14 cellular contexts compared by ENCODE assay signal in the genomic region with DNA sequence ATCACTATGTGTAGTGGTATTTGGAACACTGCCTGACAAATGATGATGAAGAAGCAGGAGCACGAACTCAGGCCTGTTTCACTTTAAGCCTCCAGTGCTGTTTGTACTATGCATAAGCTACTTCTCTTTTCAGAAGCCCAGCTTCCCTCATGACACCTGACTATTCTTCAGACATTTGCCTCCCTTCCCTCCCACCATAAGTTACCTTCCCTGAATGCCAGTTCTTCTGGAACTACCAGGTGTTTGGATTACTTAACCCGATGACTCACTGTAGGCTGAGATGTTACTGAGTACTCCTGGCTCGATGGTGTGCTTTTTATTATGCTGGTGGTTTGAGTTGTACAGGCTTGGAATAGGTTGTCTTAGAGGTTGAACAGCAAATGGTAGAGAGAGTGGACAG.
DNase-seq lines count a peak whose midpoint lies in the region; FAIRE-seq and TF ChIP-seq lines count a peak whose summit lies in the region.
"Had no signal": no experiment of that assay in that cellular context is flagged by ENCODE, and none has a peak within 500 bp of the region (broad histone marks: within the 10 kb centered on the region; RNA-seq: fewer than 3 reads in every experiment).

No MANE protein-coding gene starts in this region.

- H3K79me2 ChIP-seq in keratinocyte (ENCODE audit: control insufficient read depth, insufficient read depth, low read length): no peaks in the 10 kb centered on the region

- H2AFZ ChIP-seq in keratinocyte (ENCODE audit: control insufficient read depth, low read length): peak overlapping the region; percentile 42

- no peak for TF ChIP-seq CTCF in RWPE1 (conservative IDR thresholded peaks at IDR 0.05; ENCODE audit: low read depth)
- TF ChIP-seq CTCF in keratinocyte (optimal IDR thresholded peaks at IDR 0.05 in 1 of 3, IDR thresholded peaks at IDR 0.05 in 1 of 3, conservative IDR thresholded peaks at IDR 0.05 in 1 of 3; ENCODE audit: extremely low read depth in 1 of 3, insufficient read depth in 2 of 3, low read length in 3 of 3): no peak

- FAIRE-seq in keratinocyte (lab: Jason Lieb, UNC): peak; percentile 84
- no peak for FAIRE-seq in urothelium cell line (lab: Jason Lieb, UNC)

- no peak overlapping the region for H3K9ac ChIP-seq in keratinocyte (ENCODE audit: control insufficient read depth, extremely low read depth, insufficient read depth, low read length)

- no peaks in the 10 kb centered on the region for H3K27me3 ChIP-seq in keratinocyte (ENCODE audit: control insufficient read depth, extremely low read depth, insufficient read depth, low read length)
- H3K27me3 ChIP-seq: body of pancreas had no signal

- H4K20me1 ChIP-seq in keratinocyte (ENCODE audit: control insufficient read depth, extremely low read depth, insufficient read depth, low read length): no peaks in the 10 kb centered on the region

- H3K4me1 ChIP-seq in keratinocyte (ENCODE audit: control insufficient read depth, extremely low read depth, insufficient read depth, low read length): peaks cover 5% of the 10 kb centered on the region
- H3K4me1 ChIP-seq: body of pancreas had no signal

- H3K36me3 ChIP-seq in keratinocyte (ENCODE audit: control insufficient read depth in 2 of 2, extremely low read depth in 1 of 2, insufficient read depth in 2 of 2, low read length in 2 of 2): no peaks in the 10 kb centered on the region

- DNase-seq in SIG-M5 treated with dmso at 0.1 percent for 504 hours (lab: John Stamatoyannopoulos, UW; ENCODE audit: unreplicated experiment): peak; percentile 27
- DNase-seq in SIG-M5 (lab: John Stamatoyannopoulos, UW): no peak
- peak; percentile 80 for DNase-seq in RWPE1 (ENCODE audit: low spot score)
- peak; percentile 11 for DNase-seq in keratinocyte (ENCODE audit: low read depth, low spot score)
- DNase-seq in urothelium cell line (ENCODE audit: low spot score): peak; percentile 26
- no peak for DNase-seq in AG08396 (ENCODE audit: low spot score)
- DNase-seq in NOMO-1 treated with DMSO at 0.1 percent for 48 hours (lab: John Stamatoyannopoulos, UW; ENCODE audit: unreplicated experiment): no peak
- no peak for DNase-seq in NCI-H2081 treated with DMSO at 0.1 percent for 48 hours (lab: John Stamatoyannopoulos, UW)
- DNase-seq: activated CD8-positive, alpha-beta T cell treated with anti-CD3 and anti-CD28 coated beads for 36 hours; body of pancreas; dorsolateral prefrontal cortex; NCI-H1417 treated with DMSO at 0.1 percent for 48 hours; substantia nigra had no signal

- dilution Hi-C loops in keratinocyte (cut with MboI; ENCODE audit: extremely low pct_ligation_motif_present, low sequenced_read_pairs): no loop called here

- no peak overlapping the region for H3K4me2 ChIP-seq in keratinocyte (ENCODE audit: control insufficient read depth, extremely low read depth, insufficient read depth, low read depth, low read length)

- POLR2A ChIA-PET in RWPE1 (lab: Yijun Ruan, JAX; ENCODE audit: low non-redundant PET): no interaction called here

- H3K27ac ChIP-seq in RWPE1 (no peak overlapping the region), keratinocyte (ENCODE audit: control insufficient read depth, insufficient read depth, low read length) (no peak overlapping the region)
- H3K27ac ChIP-seq: body of pancreas, dorsolateral prefrontal cortex, SK-N-MC had no signal

- no peaks in the 10 kb centered on the region for H3K9me1 ChIP-seq in keratinocyte (ENCODE audit: control insufficient read depth, extremely low read depth, insufficient read depth, low read length)

- no peak overlapping the region for H3K4me3 ChIP-seq in keratinocyte (ENCODE audit: control insufficient read depth in 2 of 3, extremely low read depth in 1 of 3, insufficient read depth in 2 of 3, low read depth in 1 of 3, low read length in 3 of 3)
- H3K4me3 ChIP-seq: body of pancreas, dorsolateral prefrontal cortex, SK-N-MC had no signal

- no peaks in the 10 kb centered on the region for H3K9me3 ChIP-seq in keratinocyte (ENCODE audit: control insufficient read depth, low read depth, low read length)
- H3K9me3 ChIP-seq: body of pancreas had no signal

- CTCF ChIA-PET in RWPE1 (lab: Yijun Ruan, JAX): interaction anchor here (1.0 kb wide), 1 partner anchor 14 kb away, joined by 3 read pairs; no protein-coding TSS in a partner anchor

Comparison
In these comparisons a context has a peak if more than half of its experiments do, and no peak if none do; other contexts are left out.
1. DNase-seq: peak in SIG-M5 treated with dmso at 0.1 percent for 504 hours (single experiment), RWPE1 (single experiment), keratinocyte (single experiment) and urothelium cell line (single experiment); none in SIG-M5 (single experiment), AG08396 (single experiment), NOMO-1 treated with DMSO at 0.1 percent for 48 hours (single experiment) and NCI-H2081 treated with DMSO at 0.1 percent for 48 hours (single experiment).